ENCODE assay signal across 16 cellular contexts in genomic region chr7:127047521-127047920, GRCh38.
DNase-seq lines count a peak whose midpoint lies in the region; ATAC-seq and TF ChIP-seq lines count a peak whose summit lies in the region.
"Had no signal": no experiment of that assay in that cellular context is flagged by ENCODE, and none has a peak within 500 bp of the region (broad histone marks: within the 10 kb centered on the region; RNA-seq: fewer than 3 reads in every experiment).

No MANE protein-coding gene starts in this region.

- no peak overlapping the region for H3K27ac ChIP-seq in C4-2B
- no peak overlapping the region for H3K27ac ChIP-seq in OCI-LY3 (ENCODE audit: low read length)
- H3K27ac ChIP-seq in GM23248: no peak overlapping the region
- no peak overlapping the region for H3K27ac ChIP-seq in mesendoderm (ENCODE audit: low read depth, low read length)
- H3K27ac ChIP-seq: SJCRH30 had no signal

- in situ Hi-C loops in GM23248 (cut with MboI): no loop called here

- no peak overlapping the region for H2BK15ac ChIP-seq in mesendoderm (replicated peaks; ENCODE audit: low read depth)

- H3K9ac ChIP-seq in OCI-LY3 (ENCODE audit: low read length) (no peak overlapping the region), GM23248 (no peak overlapping the region), mesendoderm (ENCODE audit: low read length) (no peak overlapping the region)

- H3K56ac ChIP-seq in mesendoderm (ENCODE audit: low read length): no peak overlapping the region

- H3K79me1 ChIP-seq in mesendoderm (ENCODE audit: low read length): no peaks in the 10 kb centered on the region

- TF ChIP-seq CTCF in C4-2B (conservative IDR thresholded peaks at IDR 0.05): peak; percentile 12; the same call in 1 of the 2 replicates
- peak; percentile 10; the same call in 1 of the 2 replicates for TF ChIP-seq CTCF in OCI-LY3 (IDR thresholded peaks at IDR 0.05; ENCODE audit: low read depth, low read length)
- TF ChIP-seq CTCF in kidney epithelial cell (IDR thresholded peaks at IDR 0.05; ENCODE audit: insufficient read depth, low read length, poor library complexity, severe bottlenecking): peak; percentile 29

- peak; percentile 68 for ATAC-seq in GM19463 (IDR thresholded peaks at IDR 0.05; ENCODE audit: unreplicated experiment)

- H3F3A ChIP-seq in GM23248 (ENCODE audit: insufficient read depth): no peaks in the 10 kb centered on the region

- H3K9me3 ChIP-seq in OCI-LY3 (ENCODE audit: insufficient read depth, low read length) (no peaks in the 10 kb centered on the region), GM23248 (ENCODE audit: low read depth) (no peaks in the 10 kb centered on the region)
- H3K9me3 ChIP-seq: SJCRH30 had no signal

- H2AK5ac ChIP-seq in mesendoderm (ENCODE audit: low read length): no peak overlapping the region

- H3K27me3 ChIP-seq in OCI-LY3 (ENCODE audit: low read depth, low read length) (no peaks in the 10 kb centered on the region), kidney epithelial cell (ENCODE audit: control insufficient read depth, insufficient read depth, low read length) (no peaks in the 10 kb centered on the region), GM23248 (replicated peaks; ENCODE audit: insufficient read depth) (no peaks in the 10 kb centered on the region), mesendoderm (ENCODE audit: insufficient read depth, low read length, poor library complexity) (no peaks in the 10 kb centered on the region)
- H3K27me3 ChIP-seq: SJCRH30 had no signal

- H4K8ac ChIP-seq in mesendoderm (ENCODE audit: low read depth, low read length): no peak overlapping the region

- H3K79me2 ChIP-seq in OCI-LY3 (ENCODE audit: low read length) (no peaks in the 10 kb centered on the region), GM23248 (ENCODE audit: insufficient read depth) (no peaks in the 10 kb centered on the region), mesendoderm (ENCODE audit: control insufficient read depth, insufficient read depth, low read length) (no peaks in the 10 kb centered on the region)

- no peak overlapping the region for H4K5ac ChIP-seq in mesendoderm (ENCODE audit: low read length)

- H3K4me3 ChIP-seq in OCI-LY3 (ENCODE audit: low read length) (no peak overlapping the region), kidney epithelial cell (ENCODE audit: low read depth, low read length) (no peak overlapping the region), GM23248 (no peak overlapping the region), mesendoderm (ENCODE audit: low read length) (no peak overlapping the region)
- H3K4me3 ChIP-seq: SJCRH30 had no signal

- DNase-seq in kidney epithelial cell (ENCODE audit: low read depth): no peak
- no peak for DNase-seq in activated T-cell treated with anti-CD3 and anti-CD28 coated beads for 4 hours
- no peak for DNase-seq in GM23248
- DNase-seq in mesendoderm: no peak
- DNase-seq in cerebellum (ENCODE audit: low spot score): no peak
- DNase-seq: DND-41, GDM1, NCI-H1105 treated with DMSO at 0.1 percent for 48 hours, NCI-H187, NCI-H2171, NCI-H446 treated with DMSO at 0.1 percent for 48 hours, NCI-H774, SJCRH30 had no signal

- H3K18ac ChIP-seq in mesendoderm (ENCODE audit: low read length): no peak overlapping the region

- no peak overlapping the region for H3K4me2 ChIP-seq in OCI-LY3 (ENCODE audit: low read length)
- no peak overlapping the region for H3K4me2 ChIP-seq in GM23248 (ENCODE audit: unreplicated experiment)
- H3K4me2 ChIP-seq in mesendoderm (ENCODE audit: low read length): no peak overlapping the region

- H3K4me1 ChIP-seq in OCI-LY3 (ENCODE audit: low read length): peaks cover 7% of the 10 kb centered on the region; the same call in 1 of the 2 replicates
- H3K4me1 ChIP-seq in GM23248 (ENCODE audit: insufficient read depth): no peaks in the 10 kb centered on the region
- H3K4me1 ChIP-seq in mesendoderm (ENCODE audit: control insufficient read depth, low read depth, low read length): no peaks in the 10 kb centered on the region
- H3K4me1 ChIP-seq: SJCRH30 had no signal

- no peaks in the 10 kb centered on the region for H3K9me2 ChIP-seq in GM23248 (ENCODE audit: insufficient read depth)

- no peak overlapping the region for H2BK120ac ChIP-seq in mesendoderm (ENCODE audit: low read depth, low read length)

- H3K23ac ChIP-seq in mesendoderm (ENCODE audit: low read length): no peak overlapping the region

- no peak overlapping the region for H2AFZ ChIP-seq in OCI-LY3 (ENCODE audit: low read depth, low read length)
- H2AFZ ChIP-seq in GM23248: no peak overlapping the region

- no peak overlapping the region for H2BK5ac ChIP-seq in mesendoderm (ENCODE audit: low read length)

- H3K36me3 ChIP-seq in OCI-LY3 (replicated peaks; ENCODE audit: low read depth, low read length) (no peaks in the 10 kb centered on the region), kidney epithelial cell (ENCODE audit: control insufficient read depth, insufficient read depth, low read length) (no peaks in the 10 kb centered on the region), GM23248 (ENCODE audit: low read depth) (no peaks in the 10 kb centered on the region), mesendoderm (ENCODE audit: control insufficient read depth, insufficient read depth, low read length) (no peaks in the 10 kb centered on the region)
- H3K36me3 ChIP-seq: SJCRH30 had no signal

- no peaks in the 10 kb centered on the region for H4K20me1 ChIP-seq in OCI-LY3 (ENCODE audit: insufficient read depth, low read length)
- H4K20me1 ChIP-seq in GM23248 (ENCODE audit: insufficient read depth): no peaks in the 10 kb centered on the region

- no peak overlapping the region for H3K4ac ChIP-seq in mesendoderm (ENCODE audit: low read depth, low read length)
